28 cellular contexts compared by ENCODE assay signal in genomic region chr5:90484540-90484939, GRCh38.
"Had no signal": no experiment of that assay in that cellular context is flagged by ENCODE, and none has a peak within 500 bp of the region (broad histone marks: within the 10 kb centered on the region; RNA-seq: fewer than 3 reads in every experiment).

No MANE protein-coding gene starts in this region.

- H3K4me3 Mint-ChIP-seq: immature natural killer cell; memory B cell; naive B cell; nephron; stimulated activated effector memory CD8-positive, alpha-beta T cell treated with anti-CD3 and anti-CD28 coated beads, Interleukin-12 subunit alpha, Interleukin-12 subunit beta, amount 100 ng/mL, for 72 hours; type B pancreatic cell had no signal

- H3K36me3 ChIP-seq: gastroesophageal sphincter, left ventricle myocardium inferior, lower lobe of right lung, right lobe of liver, suprapubic skin, thyroid gland had no signal

- H3K4me3 ChIP-seq: coronary artery, dorsolateral prefrontal cortex, gastroesophageal sphincter, left ventricle myocardium inferior, lower lobe of right lung, psoas muscle, right lobe of liver, suprapubic skin, thyroid gland had no signal

- H3K4me1 Mint-ChIP-seq: immature natural killer cell; memory B cell; naive B cell; nephron; stimulated activated effector memory CD8-positive, alpha-beta T cell treated with anti-CD3 and anti-CD28 coated beads, Interleukin-12 subunit alpha, Interleukin-12 subunit beta, amount 100 ng/mL, for 72 hours had no signal

- H3K27me3 ChIP-seq: dorsolateral prefrontal cortex, gastroesophageal sphincter, right lobe of liver, suprapubic skin, thyroid gland had no signal

- H3K79me2 ChIP-seq: parathyroid adenoma had no signal

- H3K36me3 Mint-ChIP-seq: immature natural killer cell; stimulated activated effector memory CD8-positive, alpha-beta T cell treated with anti-CD3 and anti-CD28 coated beads, Interleukin-12 subunit alpha, Interleukin-12 subunit beta, amount 100 ng/mL, for 72 hours; type B pancreatic cell had no signal

- ATAC-seq: esophagus mucosa; gastroesophageal sphincter; left cardiac atrium; lower lobe of right lung; psoas muscle; right lobe of liver; stimulated activated effector memory CD8-positive, alpha-beta T cell treated with anti-CD3 and anti-CD28 coated beads, Interleukin-12 subunit alpha, Interleukin-12 subunit beta, amount 100 ng/mL, for 72 hours; stimulated activated naive CD8-positive, alpha-beta T cell treated with anti-CD3 and anti-CD28 coated beads, Interleukin-15, Interleukin-2, amounts not matched to agents 100 U/mL and 50 U/mL, for 24 hours had no signal

- H3K27ac Mint-ChIP-seq: immature natural killer cell; memory B cell; naive B cell; nephron; stimulated activated effector memory CD8-positive, alpha-beta T cell treated with anti-CD3 and anti-CD28 coated beads, Interleukin-12 subunit alpha, Interleukin-12 subunit beta, amount 100 ng/mL, for 72 hours; type B pancreatic cell had no signal

- H3K27me3 Mint-ChIP-seq: memory B cell, naive B cell, type B pancreatic cell had no signal

- H3K4me1 ChIP-seq: gastroesophageal sphincter, left ventricle myocardium inferior, lower lobe of right lung, psoas muscle, right lobe of liver, suprapubic skin, thyroid gland had no signal

- DNase-seq: dorsolateral prefrontal cortex; effector CD8-positive, alpha-beta T cell; foreskin fibroblast; glutamatergic neuron; immature natural killer cell; kidney; left cardiac atrium; left ventricle myocardium inferior; lower lobe of right lung; midbrain; naive B cell; occipital lobe; psoas muscle; retina; right lobe of liver; stimulated activated CD4-positive, alpha-beta T cell treated with anti-CD3 and anti-CD28 coated beads, Interleukin-4, amount 100 ng/mL, for 1 hour; stimulated activated CD8-positive, alpha-beta memory T cell treated with anti-CD3 and anti-CD28 coated beads, Interleukin-4, amount 100 ng/mL, for 48 hours; stimulated activated naive CD8-positive, alpha-beta T cell treated with anti-CD3 and anti-CD28 coated beads, Interleukin-15, Interleukin-2, amounts not matched to agents 100 U/mL and 50 U/mL, for 24 hours; thyroid gland had no signal

- H3K27ac ChIP-seq: coronary artery, dorsolateral prefrontal cortex, gastroesophageal sphincter, left ventricle myocardium inferior, lower lobe of right lung, parathyroid adenoma, psoas muscle, right lobe of liver, suprapubic skin, thyroid gland had no signal

- H2AFZ ChIP-seq: parathyroid adenoma had no signal

- H3K9me3 Mint-ChIP-seq: immature natural killer cell; memory B cell; naive B cell; nephron; stimulated activated effector memory CD8-positive, alpha-beta T cell treated with anti-CD3 and anti-CD28 coated beads, Interleukin-12 subunit alpha, Interleukin-12 subunit beta, amount 100 ng/mL, for 72 hours; type B pancreatic cell had no signal
